1 cellular context compared by ENCODE assay signal in the genomic region with DNA sequence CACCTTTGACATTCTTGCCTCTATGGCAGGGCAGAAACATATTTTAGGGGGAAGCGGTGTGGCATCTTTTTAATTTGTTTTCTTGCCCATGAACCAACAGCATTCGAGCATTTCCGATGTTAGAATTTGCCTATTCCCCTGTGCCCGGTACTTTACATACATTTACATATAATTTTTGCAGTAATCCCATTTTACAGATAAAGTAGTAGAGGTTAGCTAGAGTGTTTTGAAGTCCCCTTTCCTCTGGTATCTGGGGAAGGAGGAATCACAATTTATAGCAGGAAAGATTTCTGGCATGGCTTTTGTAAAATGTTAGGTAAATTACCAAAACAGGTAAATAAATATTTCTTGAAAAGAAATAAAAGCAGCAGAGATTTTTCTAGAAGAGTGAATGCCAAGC.
TF ChIP-seq lines count a peak whose summit lies in the region.

No MANE protein-coding gene starts in this region.

TF ChIP-seq in GM23338, 12 proteins besides CTCF, POLR2A, EP300 and RAD21 (continued from another document):
- TF ChIP-seq, protein P1, sequence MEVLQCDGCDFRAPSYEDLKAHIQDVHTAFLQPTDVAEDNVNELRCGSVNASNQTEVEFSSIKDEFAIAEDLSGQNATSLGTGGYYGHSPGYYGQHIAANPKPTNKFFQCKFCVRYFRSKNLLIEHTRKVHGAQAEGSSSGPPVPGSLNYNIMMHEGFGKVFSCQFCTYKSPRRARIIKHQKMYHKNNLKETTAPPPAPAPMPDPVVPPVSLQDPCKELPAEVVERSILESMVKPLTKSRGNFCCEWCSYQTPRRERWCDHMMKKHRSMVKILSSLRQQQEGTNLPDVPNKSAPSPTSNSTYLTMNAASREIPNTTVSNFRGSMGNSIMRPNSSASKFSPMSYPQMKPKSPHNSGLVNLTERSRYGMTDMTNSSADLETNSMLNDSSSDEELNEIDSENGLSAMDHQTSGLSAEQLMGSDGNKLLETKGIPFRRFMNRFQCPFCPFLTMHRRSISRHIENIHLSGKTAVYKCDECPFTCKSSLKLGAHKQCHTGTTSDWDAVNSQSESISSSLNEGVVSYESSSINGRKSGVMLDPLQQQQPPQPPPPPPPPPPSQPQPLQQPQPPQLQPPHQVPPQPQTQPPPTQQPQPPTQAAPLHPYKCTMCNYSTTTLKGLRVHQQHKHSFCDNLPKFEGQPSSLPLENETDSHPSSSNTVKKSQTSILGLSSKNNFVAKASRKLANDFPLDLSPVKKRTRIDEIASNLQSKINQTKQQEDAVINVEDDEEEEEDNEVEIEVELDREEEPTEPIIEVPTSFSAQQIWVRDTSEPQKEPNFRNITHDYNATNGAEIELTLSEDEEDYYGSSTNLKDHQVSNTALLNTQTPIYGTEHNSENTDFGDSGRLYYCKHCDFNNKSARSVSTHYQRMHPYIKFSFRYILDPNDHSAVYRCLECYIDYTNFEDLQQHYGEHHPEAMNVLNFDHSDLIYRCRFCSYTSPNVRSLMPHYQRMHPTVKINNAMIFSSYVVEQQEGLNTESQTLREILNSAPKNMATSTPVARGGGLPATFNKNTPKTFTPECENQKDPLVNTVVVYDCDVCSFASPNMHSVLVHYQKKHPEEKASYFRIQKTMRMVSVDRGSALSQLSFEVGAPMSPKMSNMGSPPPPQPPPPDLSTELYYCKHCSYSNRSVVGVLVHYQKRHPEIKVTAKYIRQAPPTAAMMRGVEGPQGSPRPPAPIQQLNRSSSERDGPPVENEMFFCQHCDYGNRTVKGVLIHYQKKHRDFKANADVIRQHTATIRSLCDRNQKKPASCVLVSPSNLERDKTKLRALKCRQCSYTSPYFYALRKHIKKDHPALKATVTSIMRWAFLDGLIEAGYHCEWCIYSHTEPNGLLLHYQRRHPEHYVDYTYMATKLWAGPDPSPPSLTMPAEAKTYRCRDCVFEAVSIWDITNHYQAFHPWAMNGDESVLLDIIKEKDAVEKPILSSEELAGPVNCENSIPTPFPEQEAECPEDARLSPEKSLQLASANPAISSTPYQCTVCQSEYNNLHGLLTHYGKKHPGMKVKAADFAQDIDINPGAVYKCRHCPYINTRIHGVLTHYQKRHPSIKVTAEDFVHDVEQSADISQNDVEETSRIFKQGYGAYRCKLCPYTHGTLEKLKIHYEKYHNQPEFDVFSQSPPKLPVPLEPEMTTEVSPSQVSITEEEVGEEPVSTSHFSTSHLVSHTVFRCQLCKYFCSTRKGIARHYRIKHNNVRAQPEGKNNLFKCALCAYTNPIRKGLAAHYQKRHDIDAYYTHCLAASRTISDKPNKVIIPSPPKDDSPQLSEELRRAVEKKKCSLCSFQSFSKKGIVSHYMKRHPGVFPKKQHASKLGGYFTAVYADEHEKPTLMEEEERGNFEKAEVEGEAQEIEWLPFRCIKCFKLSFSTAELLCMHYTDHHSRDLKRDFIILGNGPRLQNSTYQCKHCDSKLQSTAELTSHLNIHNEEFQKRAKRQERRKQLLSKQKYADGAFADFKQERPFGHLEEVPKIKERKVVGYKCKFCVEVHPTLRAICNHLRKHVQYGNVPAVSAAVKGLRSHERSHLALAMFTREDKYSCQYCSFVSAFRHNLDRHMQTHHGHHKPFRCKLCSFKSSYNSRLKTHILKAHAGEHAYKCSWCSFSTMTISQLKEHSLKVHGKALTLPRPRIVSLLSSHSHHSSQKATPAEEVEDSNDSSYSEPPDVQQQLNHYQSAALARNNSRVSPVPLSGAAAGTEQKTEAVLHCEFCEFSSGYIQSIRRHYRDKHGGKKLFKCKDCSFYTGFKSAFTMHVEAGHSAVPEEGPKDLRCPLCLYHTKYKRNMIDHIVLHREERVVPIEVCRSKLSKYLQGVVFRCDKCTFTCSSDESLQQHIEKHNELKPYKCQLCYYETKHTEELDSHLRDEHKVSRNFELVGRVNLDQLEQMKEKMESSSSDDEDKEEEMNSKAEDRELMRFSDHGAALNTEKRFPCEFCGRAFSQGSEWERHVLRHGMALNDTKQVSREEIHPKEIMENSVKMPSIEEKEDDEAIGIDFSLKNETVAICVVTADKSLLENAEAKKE (CRISPR knock-in tag; IDR thresholded peaks at IDR 0.05): no peak
- no peak for TF ChIP-seq JUNB (IDR thresholded peaks at IDR 0.05; ENCODE audit: unreplicated experiment)
